ENCODE assay signal across 8 cellular contexts in genomic region chr15:60392986-60393811, GRCh38. TPM values are rescaled to one million over a fixed set of nuclear protein-coding genes. Genes with fewer than 3 reads are reported as not detected.
A peak's percentile ranks its signal among the peaks of the same experiment; 100 is the strongest.
DNase-seq lines count a peak whose midpoint lies in the region; ATAC-seq and TF ChIP-seq lines count a peak whose summit lies in the region.

No MANE protein-coding gene starts in this region.

- no peak for TF ChIP-seq POLR2A in uterus (IDR thresholded peaks at IDR 0.05)

- TF ChIP-seq CTCF in lung (IDR thresholded peaks at IDR 0.05; ENCODE audit: control extremely low read depth, extremely low read depth): no peak
- peak in 1 of 4 experiments; percentile 4 for TF ChIP-seq CTCF in uterus (IDR thresholded peaks at IDR 0.05)

- no peaks in the 10 kb centered on the region for H3K27me3 Mint-ChIP-seq in T-helper 2 cell treated with Interferon-gamma antibody and Interleukin-4, amounts not matched to agents 5 μg/mL and 100 μg/mL, for 36 hours (ENCODE audit: low read depth)
- H3K27me3 Mint-ChIP-seq in central memory CD8-positive, alpha-beta T cell: no peaks in the 10 kb centered on the region

- H3K4me3 Mint-ChIP-seq in T-helper 2 cell treated with Interferon-gamma antibody and Interleukin-4, amounts not matched to agents 5 μg/mL and 100 μg/mL, for 36 hours: peak overlapping the region; percentile 52
- peak overlapping the region; percentile 14 for H3K4me3 Mint-ChIP-seq in central memory CD8-positive, alpha-beta T cell

- ATAC-seq in central memory CD8-positive, alpha-beta T cell (replicated peaks; ENCODE audit: extremely low read depth, poor library complexity, severe bottlenecking): no peak
- ATAC-seq in lung (ENCODE audit: insufficient read depth, low FRiP score): peak; percentile 6
- no peak for ATAC-seq in GM18517 (IDR thresholded peaks at IDR 0.05; ENCODE audit: unreplicated experiment)

- H3K27ac ChIP-seq in lung (ENCODE audit: low read depth in 1 of 2, low read length in 1 of 2) (peak overlapping the region; percentile 80 to 88), uterus (peak overlapping the region; percentile 90 to 96)

- H3K4me3 ChIP-seq in lung (no peak overlapping the region), uterus (no peak overlapping the region)

- peaks cover 63% of the 10 kb centered on the region for H3K36me3 Mint-ChIP-seq in T-helper 2 cell treated with Interferon-gamma antibody and Interleukin-4, amounts not matched to agents 5 μg/mL and 100 μg/mL, for 36 hours (ENCODE audit: low read depth)
- H3K36me3 Mint-ChIP-seq in central memory CD8-positive, alpha-beta T cell (ENCODE audit: insufficient read depth): peaks cover 17% of the 10 kb centered on the region

- H3K4me1 ChIP-seq in lung (ENCODE audit: control insufficient read depth in 2 of 2, insufficient read depth in 2 of 2, low read length in 2 of 2): peaks cover 29 to 45% of the 10 kb centered on the region in 2 donors
- H3K4me1 ChIP-seq in uterus: peaks cover 34 to 36% of the 10 kb centered on the region in 2 donors

- no peaks in the 10 kb centered on the region for H3K9me3 Mint-ChIP-seq in T-helper 2 cell treated with Interferon-gamma antibody and Interleukin-4, amounts not matched to agents 5 μg/mL and 100 μg/mL, for 36 hours
- H3K9me3 Mint-ChIP-seq in central memory CD8-positive, alpha-beta T cell: no peaks in the 10 kb centered on the region

- intact Hi-C loops in uterus (cut with DNase I; ENCODE audit: low total_unique reads): no loop called here

- peak overlapping the region; percentile 71 for H3K27ac Mint-ChIP-seq in T-helper 2 cell treated with Interferon-gamma antibody and Interleukin-4, amounts not matched to agents 5 μg/mL and 100 μg/mL, for 36 hours
- H3K27ac Mint-ChIP-seq in central memory CD8-positive, alpha-beta T cell (ENCODE audit: low read depth): peak overlapping the region; percentile 83

- peak; percentile 43 for DNase-seq in T-helper 2 cell treated with Interferon-gamma antibody and Interleukin-4, amounts not matched to agents 5 μg/mL and 100 μg/mL, for 36 hours (ENCODE audit: low spot score)
- no peak for DNase-seq in T-helper 2 cell
- DNase-seq in NCI-H226: peak; percentile 93
- DNase-seq in central memory CD8-positive, alpha-beta T cell (ENCODE audit: low spot score in 2 of 2): no peak
- DNase-seq in lung (ENCODE audit: low spot score): peak; percentile 83
- peak; percentile 76 to 92 for DNase-seq in uterus
- DNase-seq in iPS-NIHi11 (ENCODE audit: low spot score): no peak

- no peaks in the 10 kb centered on the region for H3K9me3 ChIP-seq in lung (ENCODE audit: control insufficient read depth in 2 of 2, insufficient read depth in 1 of 2, low read length in 1 of 2)
- H3K9me3 ChIP-seq in uterus: no peaks in the 10 kb centered on the region

- peaks cover 68% of the 10 kb centered on the region for H3K4me1 Mint-ChIP-seq in T-helper 2 cell treated with Interferon-gamma antibody and Interleukin-4, amounts not matched to agents 5 μg/mL and 100 μg/mL, for 36 hours (ENCODE audit: low read depth)
- H3K4me1 Mint-ChIP-seq in central memory CD8-positive, alpha-beta T cell: peaks cover 73% of the 10 kb centered on the region

- H3K27me3 ChIP-seq in lung (ENCODE audit: control insufficient read depth, insufficient read depth): no peaks in the 10 kb centered on the region
- H3K27me3 ChIP-seq in uterus: no peaks in the 10 kb centered on the region

- peaks cover 7% of the 10 kb centered on the region in 2 donors for H3K36me3 ChIP-seq in lung (ENCODE audit: control insufficient read depth in 2 of 2, insufficient read depth in 2 of 2, low read length in 2 of 2)
- H3K36me3 ChIP-seq in uterus: no peaks in the 10 kb centered on the region

- WGBS in lung, 2 donors: 27 to 61% methylated on average over 9 of the region's 9 CpGs

RNA-seq across cellular contexts. Expression of gene ANXA2, which starts 4.6 kb away (rescaled TPM):
- total RNA-seq in lung: 1,000 to 10,000 TPM in 1 of 2 donors, 100 to 1,000 TPM in 1; 851 to 1,294 TPM
- polyA plus RNA-seq in lung: 1,000 to 10,000 TPM; 1,147 to 1,195 TPM
- total RNA-seq in uterus: 100 to 1,000 TPM; 376 to 811 (median 549) TPM

Comparison
In these comparisons a context has a peak if more than half of its experiments do, and no peak if none do; other contexts are left out.
1. DNase-seq: peak in T-helper 2 cell treated with Interferon-gamma antibody and Interleukin-4, amounts not matched to agents 5 μg/mL and 100 μg/mL, for 36 hours (single experiment), NCI-H226 (single experiment), lung (single experiment) and uterus (2 of 2); none in T-helper 2 cell (0 of 5), central memory CD8-positive, alpha-beta T cell (0 of 2) and iPS-NIHi11 (single experiment).